17 cellular contexts compared by ENCODE assay signal in the genomic region with DNA sequence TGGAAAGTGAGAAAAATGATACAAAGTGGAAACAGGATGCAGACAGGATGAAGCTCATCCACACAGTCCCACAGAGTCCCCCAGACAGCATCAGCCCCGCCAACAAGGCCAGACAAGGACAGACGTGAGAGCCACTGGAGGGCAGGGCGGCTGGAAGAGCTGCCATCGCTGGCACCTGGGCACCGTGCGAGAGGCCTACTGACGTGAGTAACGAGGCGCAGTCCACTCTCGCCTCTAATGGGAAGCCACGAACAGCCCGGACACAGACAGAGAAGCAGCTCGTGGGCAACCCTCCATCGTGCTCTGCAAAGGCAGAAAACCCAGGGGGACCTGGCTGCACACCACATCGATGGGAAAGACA.
"Had no signal": no experiment of that assay in that cellular context is flagged by ENCODE, and none has a peak within 500 bp of the region (broad histone marks: within the 10 kb centered on the region; RNA-seq: fewer than 3 reads in every experiment).

No MANE protein-coding gene starts in this region.

- ATAC-seq: activated CD8-positive, alpha-beta T cell treated with anti-CD3 and anti-CD28 coated beads for 36 hours; gastroesophageal sphincter; left lobe of liver had no signal

- H3K27me3 Mint-ChIP-seq: activated CD8-positive, alpha-beta T cell treated with anti-CD3 and anti-CD28 coated beads for 36 hours had no signal

- FAIRE-seq: islet of Langerhans had no signal

- H3K4me3 ChIP-seq: dorsolateral prefrontal cortex, gastroesophageal sphincter, tibial nerve had no signal

- H3K9me3 Mint-ChIP-seq: activated CD8-positive, alpha-beta T cell treated with anti-CD3 and anti-CD28 coated beads for 36 hours; activated naive CD4-positive, alpha-beta T cell treated with anti-CD3 and anti-CD28 coated beads for 36 hours; endodermal cell had no signal

- H3K9me3 ChIP-seq: gastroesophageal sphincter, tibial nerve had no signal

- H3K4me1 ChIP-seq: parathyroid adenoma had no signal

- H3K4me3 Mint-ChIP-seq: activated CD8-positive, alpha-beta T cell treated with anti-CD3 and anti-CD28 coated beads for 36 hours; activated naive CD4-positive, alpha-beta T cell treated with anti-CD3 and anti-CD28 coated beads for 36 hours; endodermal cell had no signal

- H3K27ac Mint-ChIP-seq: activated CD8-positive, alpha-beta T cell treated with anti-CD3 and anti-CD28 coated beads for 36 hours; activated naive CD4-positive, alpha-beta T cell treated with anti-CD3 and anti-CD28 coated beads for 36 hours; endodermal cell had no signal

- H3K9ac ChIP-seq: parathyroid adenoma had no signal

- H3K27me3 ChIP-seq: dorsolateral prefrontal cortex, gastroesophageal sphincter, tibial nerve had no signal

- DNase-seq: activated CD4-positive, alpha-beta T cell treated with anti-CD3 and anti-CD28 coated beads for 4 hours; activated CD8-positive, alpha-beta T cell treated with anti-CD3 and anti-CD28 coated beads for 36 hours; activated naive CD4-positive, alpha-beta T cell treated with anti-CD3 and anti-CD28 coated beads for 36 hours; endodermal cell; erythroblast; retina; stimulated activated CD4-positive, alpha-beta T cell treated with anti-CD3 and anti-CD28 coated beads, Interleukin-15, amount 100 ng/mL, for 24 hours; stimulated activated CD4-positive, alpha-beta T cell treated with anti-CD3 and anti-CD28 coated beads, Interleukin-4, amount 100 ng/mL, for 1 hour; stimulated activated naive CD4-positive, alpha-beta T cell treated with Interleukin-2 at 50 U/mL for 16 hours; substantia nigra; T-helper 2 cell had no signal

- H3K27ac ChIP-seq: gastroesophageal sphincter, parathyroid adenoma had no signal

- H2AFZ ChIP-seq: parathyroid adenoma had no signal
